23 cellular contexts compared by ENCODE assay signal in genomic region chr20:64176548-64177419, GRCh38. TPM values are rescaled to one million over a fixed set of nuclear protein-coding genes. Genes with fewer than 3 reads are reported as not detected.
A peak's percentile ranks its signal among the peaks of the same experiment; 100 is the strongest.
DNase-seq lines count a peak whose midpoint lies in the region; ATAC-seq lines count a peak whose summit lies in the region.
"Had no signal": no experiment of that assay in that cellular context is flagged by ENCODE, and none has a peak within 500 bp of the region (broad histone marks: within the 10 kb centered on the region; RNA-seq: fewer than 3 reads in every experiment).

No MANE protein-coding gene starts in this region.

- DNase-seq in Ammon's horn (ENCODE audit: low spot score), result peak; percentile 77
- peak; percentile 18 for DNase-seq in NCI-H526 treated with DMSO at 0.1 percent for 48 hours (lab: John Stamatoyannopoulos, UW)
- DNase-seq in globus pallidus (ENCODE audit: low spot score), result peak; percentile 64
- DNase-seq in midbrain (lab: John Stamatoyannopoulos, UW), result peak; percentile 66
- DNase-seq in activated CD4-positive, alpha-beta T cell treated with anti-CD3 and anti-CD28 coated beads for 48 hours, result no peak
- no peak for DNase-seq in HT-29 (ENCODE audit: low spot score)
- no peak for DNase-seq in HUDEP-2 (lab: John Stamatoyannopoulos, UW; ENCODE audit: unreplicated experiment in 76 of 76)
- DNase-seq: activated B cell treated with CpG ODN at 0.5 μM for 24 hours; activated T-cell treated with anti-CD3 and anti-CD28 coated beads, Interleukin-2, amount 50 U/mL, for 72 hours; DMS 273 treated with DMSO at 0.1 percent for 48 hours; GF-D8; islet precursor cell; mesendoderm; natural killer cell; NCI-H146; SIG-M5; stimulated activated CD4-positive, alpha-beta T cell treated with anti-CD3 and anti-CD28 coated beads, Interleukin-12 subunit alpha, Interleukin-12 subunit beta, amount 100 ng/mL, for 4 hours; T-helper 2 cell had no signal

- ATAC-seq in HG03571 (IDR thresholded peaks at IDR 0.05; ENCODE audit: unreplicated experiment), result no peak
- ATAC-seq: activated T-cell treated with anti-CD3 and anti-CD28 coated beads, Interleukin-2, amount 50 U/mL, for 72 hours; GM12878; HepG2; natural killer cell; stimulated activated effector memory CD8-positive, alpha-beta T cell treated with anti-CD3 and anti-CD28 coated beads, Interleukin-12 subunit alpha, Interleukin-12 subunit beta, amount 100 ng/mL, for 72 hours had no signal

RNA-seq across cellular contexts. Expression of gene MYT1, which starts 12.5 kb away (rescaled TPM):
- 2.8 and 5.8 TPM in 2 replicates for total RNA-seq in HT-29 (2014; rRNA removed; shearing (Covaris generic))
- total RNA-seq: GM12878, natural killer cell, tibial nerve had no signal

Comparison
In these comparisons a context has a peak if more than half of its experiments do, and no peak if none do; other contexts are left out.
1. DNase-seq: peak in Ammon's horn (single experiment), NCI-H526 treated with DMSO at 0.1 percent for 48 hours (single experiment), globus pallidus (single experiment) and midbrain (single experiment); none in activated CD4-positive, alpha-beta T cell treated with anti-CD3 and anti-CD28 coated beads for 48 hours (single experiment), HT-29 (single experiment) and HUDEP-2 (0 of 76).